Comparison of ENCODE assay signal across 1 cellular context in the genomic region with DNA sequence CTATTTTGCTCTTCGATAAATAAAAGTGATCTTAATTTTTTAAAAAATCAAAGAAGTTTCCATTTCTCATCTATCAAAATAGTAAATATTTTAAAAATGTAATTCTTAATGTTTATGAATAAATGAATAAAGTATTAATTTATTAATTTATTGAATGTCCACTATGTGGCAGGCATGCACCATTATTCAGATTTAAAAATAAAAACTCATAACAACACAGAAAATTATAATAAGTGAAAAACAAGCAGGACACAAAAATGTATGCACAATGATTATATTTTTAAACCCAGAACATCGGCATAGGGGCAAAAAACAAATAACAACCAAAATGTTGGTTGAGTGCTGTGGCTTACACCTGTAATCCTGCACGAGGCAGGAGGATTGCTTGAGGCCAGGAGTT.
TF ChIP-seq lines count a peak whose summit lies in the region.

No MANE protein-coding gene starts in this region.

TF ChIP-seq in neural cell, 6 proteins besides CTCF, POLR2A, EP300 and RAD21:
- peak; percentile 70 for TF ChIP-seq SMC3 (conservative IDR thresholded peaks at IDR 0.05; ENCODE audit: poor library complexity)
- no peak for TF ChIP-seq MXI1 (conservative IDR thresholded peaks at IDR 0.05; ENCODE audit: poor library complexity, severe bottlenecking)
- no peak for TF ChIP-seq EZH2 (IDR thresholded peaks at IDR 0.05; ENCODE audit: borderline replicate concordance, insufficient read depth, low read length, poor library complexity, severe bottlenecking)
- no peak for TF ChIP-seq TAF1 (IDR thresholded peaks at IDR 0.05; ENCODE audit: low read depth)
- TF ChIP-seq, protein P1, sequence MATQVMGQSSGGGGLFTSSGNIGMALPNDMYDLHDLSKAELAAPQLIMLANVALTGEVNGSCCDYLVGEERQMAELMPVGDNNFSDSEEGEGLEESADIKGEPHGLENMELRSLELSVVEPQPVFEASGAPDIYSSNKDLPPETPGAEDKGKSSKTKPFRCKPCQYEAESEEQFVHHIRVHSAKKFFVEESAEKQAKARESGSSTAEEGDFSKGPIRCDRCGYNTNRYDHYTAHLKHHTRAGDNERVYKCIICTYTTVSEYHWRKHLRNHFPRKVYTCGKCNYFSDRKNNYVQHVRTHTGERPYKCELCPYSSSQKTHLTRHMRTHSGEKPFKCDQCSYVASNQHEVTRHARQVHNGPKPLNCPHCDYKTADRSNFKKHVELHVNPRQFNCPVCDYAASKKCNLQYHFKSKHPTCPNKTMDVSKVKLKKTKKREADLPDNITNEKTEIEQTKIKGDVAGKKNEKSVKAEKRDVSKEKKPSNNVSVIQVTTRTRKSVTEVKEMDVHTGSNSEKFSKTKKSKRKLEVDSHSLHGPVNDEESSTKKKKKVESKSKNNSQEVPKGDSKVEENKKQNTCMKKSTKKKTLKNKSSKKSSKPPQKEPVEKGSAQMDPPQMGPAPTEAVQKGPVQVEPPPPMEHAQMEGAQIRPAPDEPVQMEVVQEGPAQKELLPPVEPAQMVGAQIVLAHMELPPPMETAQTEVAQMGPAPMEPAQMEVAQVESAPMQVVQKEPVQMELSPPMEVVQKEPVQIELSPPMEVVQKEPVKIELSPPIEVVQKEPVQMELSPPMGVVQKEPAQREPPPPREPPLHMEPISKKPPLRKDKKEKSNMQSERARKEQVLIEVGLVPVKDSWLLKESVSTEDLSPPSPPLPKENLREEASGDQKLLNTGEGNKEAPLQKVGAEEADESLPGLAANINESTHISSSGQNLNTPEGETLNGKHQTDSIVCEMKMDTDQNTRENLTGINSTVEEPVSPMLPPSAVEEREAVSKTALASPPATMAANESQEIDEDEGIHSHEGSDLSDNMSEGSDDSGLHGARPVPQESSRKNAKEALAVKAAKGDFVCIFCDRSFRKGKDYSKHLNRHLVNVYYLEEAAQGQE (IDR thresholded peaks at IDR 0.05; ENCODE audit: borderline replicate concordance) = no peak
- no peak for TF ChIP-seq POLR2AphosphoS5 (IDR thresholded peaks at IDR 0.05)
